ENCODE assay signal across 8 cellular contexts in the genomic region with DNA sequence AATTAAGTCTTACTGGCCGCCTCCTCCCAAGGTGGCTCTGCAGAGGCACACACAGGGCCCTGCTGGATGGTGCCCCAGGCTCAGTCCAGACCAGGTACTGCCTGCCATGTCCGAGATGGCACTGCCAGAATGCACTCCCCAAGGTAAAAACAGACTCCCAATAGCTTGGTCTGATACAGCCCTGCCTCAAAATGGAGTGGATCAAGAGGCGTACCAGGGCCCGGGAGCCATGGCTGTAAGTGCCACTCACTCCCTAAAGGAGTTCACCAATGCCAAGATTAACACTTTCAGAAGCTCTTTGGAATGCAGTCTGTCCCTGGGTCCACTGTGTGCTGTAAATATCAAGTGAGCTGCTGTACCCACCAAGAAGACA. TPM values are rescaled to one million over a fixed set of nuclear protein-coding genes. Genes with fewer than 3 reads are reported as not detected.
DNase-seq lines count a peak whose midpoint lies in the region; ATAC-seq and TF ChIP-seq lines count a peak whose summit lies in the region.

No MANE protein-coding gene starts in this region.

- peak overlapping the region; percentile 33 for H3K4me3 Mint-ChIP-seq in activated CD8-positive, alpha-beta memory T cell treated with anti-CD3 and anti-CD28 coated beads, Interleukin-2, amount 10 ng/mL, durations not matched to agents 7 days and 5 days
- H3K4me3 Mint-ChIP-seq in memory B cell, result peak overlapping the region; percentile 51
- H3K4me3 Mint-ChIP-seq in type B pancreatic cell, result peak overlapping the region; percentile 85

- intact Hi-C loops in breast epithelium (cut with DNase I; ENCODE audit: low total_unique reads), result loop anchor here (5.0 kb wide), 1 partner anchor 33 kb away; no protein-coding TSS in a partner anchor

- no peak for DNase-seq in activated CD8-positive, alpha-beta memory T cell treated with anti-CD3 and anti-CD28 coated beads, Interleukin-2, amount 10 ng/mL, durations not matched to agents 7 days and 5 days
- DNase-seq in activated CD8-positive, alpha-beta memory T cell treated with anti-CD3 and anti-CD28 coated beads for 24 hours, result no peak
- DNase-seq in breast epithelium (ENCODE audit: low spot score in 2 of 2) (no peak), memory B cell (ENCODE audit: low spot score in 2 of 2) (no peak), type B pancreatic cell (ENCODE audit: extremely low spot score, unreplicated experiment) (no peak), BE2C (no peak)

- no peak for TF ChIP-seq CTCF in breast epithelium (IDR thresholded peaks at IDR 0.05)
- no peak for TF ChIP-seq CTCF in type B pancreatic cell (conservative IDR thresholded peaks at IDR 0.05)
- TF ChIP-seq CTCF in BE2C (IDR thresholded peaks at IDR 0.05; ENCODE audit: low read depth, low read length), result no peak

- ATAC-seq in activated CD8-positive, alpha-beta memory T cell treated with anti-CD3 and anti-CD28 coated beads, Interleukin-2, amount 10 ng/mL, durations not matched to agents 7 days and 5 days, result no peak
- ATAC-seq in memory B cell (ENCODE audit: low read depth) (no peak), HG02981 (IDR thresholded peaks at IDR 0.05; ENCODE audit: unreplicated experiment) (no peak), HG02970 (IDR thresholded peaks at IDR 0.05; ENCODE audit: low FRiP score, unreplicated experiment) (no peak)

- peaks cover 37% of the 10 kb centered on the region for H3K4me1 Mint-ChIP-seq in activated CD8-positive, alpha-beta memory T cell treated with anti-CD3 and anti-CD28 coated beads, Interleukin-2, amount 10 ng/mL, durations not matched to agents 7 days and 5 days
- H3K4me1 Mint-ChIP-seq in memory B cell (peaks cover 15% of the 10 kb centered on the region), type B pancreatic cell (ENCODE audit: unreplicated experiment) (peaks cover 29% of the 10 kb centered on the region)

- H3K4me1 ChIP-seq in breast epithelium (peaks cover 15 to 25% of the 10 kb centered on the region in 2 donors), BE2C (no peaks in the 10 kb centered on the region)

- peaks cover 6% of the 10 kb centered on the region for H3K27me3 Mint-ChIP-seq in activated CD8-positive, alpha-beta memory T cell treated with anti-CD3 and anti-CD28 coated beads, Interleukin-2, amount 10 ng/mL, durations not matched to agents 7 days and 5 days
- H3K27me3 Mint-ChIP-seq in memory B cell (peaks cover 2% of the 10 kb centered on the region), type B pancreatic cell (no peaks in the 10 kb centered on the region)

- H3K27ac ChIP-seq in breast epithelium, result peak overlapping the region; percentile 88 to 94

- H3K4me3 ChIP-seq in breast epithelium, result peak overlapping the region; percentile 57 to 85 (median 71)
- no peak overlapping the region for H3K4me3 ChIP-seq in BE2C (ENCODE audit: low read depth, low read length)

- CTCF ChIA-PET in activated CD8-positive, alpha-beta memory T cell treated with anti-CD3 and anti-CD28 coated beads, Interleukin-2, amount 10 ng/mL, durations not matched to agents 7 days and 5 days (lab: Charles Lee), result interaction anchor here (0.6 to 23.1 kb wide), 27 partner anchors 8 to 387 kb away, joined by 3 to 541 read pairs (median 5); no protein-coding TSS in a partner anchor

- no peaks in the 10 kb centered on the region for H3K36me3 ChIP-seq in breast epithelium
- no peaks in the 10 kb centered on the region for H3K36me3 ChIP-seq in BE2C

- H3K27me3 ChIP-seq in breast epithelium, result no peaks in the 10 kb centered on the region
- no peaks in the 10 kb centered on the region for H3K27me3 ChIP-seq in BE2C

- H3K27ac Mint-ChIP-seq in activated CD8-positive, alpha-beta memory T cell treated with anti-CD3 and anti-CD28 coated beads, Interleukin-2, amount 10 ng/mL, durations not matched to agents 7 days and 5 days, result no peak overlapping the region
- H3K27ac Mint-ChIP-seq in memory B cell (no peak overlapping the region), type B pancreatic cell (peak overlapping the region; percentile 60)

- TF ChIP-seq POLR2A in breast epithelium (IDR thresholded peaks at IDR 0.05), result no peak

- no peaks in the 10 kb centered on the region for H3K9me3 ChIP-seq in breast epithelium
- no peaks in the 10 kb centered on the region for H3K9me3 ChIP-seq in BE2C

- H3K9me3 Mint-ChIP-seq in activated CD8-positive, alpha-beta memory T cell treated with anti-CD3 and anti-CD28 coated beads, Interleukin-2, amount 10 ng/mL, durations not matched to agents 7 days and 5 days (ENCODE audit: low read depth), result no peaks in the 10 kb centered on the region
- peaks cover 4% of the 10 kb centered on the region for H3K9me3 Mint-ChIP-seq in memory B cell
- no peaks in the 10 kb centered on the region for H3K9me3 Mint-ChIP-seq in type B pancreatic cell

- H3K36me3 Mint-ChIP-seq in activated CD8-positive, alpha-beta memory T cell treated with anti-CD3 and anti-CD28 coated beads, Interleukin-2, amount 10 ng/mL, durations not matched to agents 7 days and 5 days, result no peaks in the 10 kb centered on the region
- H3K36me3 Mint-ChIP-seq in memory B cell (no peaks in the 10 kb centered on the region), type B pancreatic cell (no peaks in the 10 kb centered on the region)

RNA-seq across cellular contexts. Expression of a gene that starts 0.6 kb away (rescaled TPM):
- total RNA-seq in activated CD8-positive, alpha-beta memory T cell treated with anti-CD3 and anti-CD28 coated beads, Interleukin-2, amount 10 ng/mL, durations not matched to agents 7 days and 5 days, result 10 to 100 TPM; 67.7 to 85.8 TPM
- total RNA-seq in breast epithelium (10 to 100 TPM; 31.5 to 71.1 (median 42.3) TPM), type B pancreatic cell (ENCODE audit: low replicate concordance) (46.6 and 49.1 TPM in 2 replicates)
- polyA plus RNA-seq in BE2C (2012; ENCODE audit: insufficient read depth, insufficient read length, low read depth), result 30.5 TPM

Comparison
In these comparisons a context has a peak if more than half of its experiments do, and no peak if none do; other contexts are left out.
1. H3K4me3 Mint-ChIP-seq: peak in every context shown above with its lines; median percentile 85 in type B pancreatic cell; 51 in memory B cell; 33 in activated CD8-positive, alpha-beta memory T cell treated with anti-CD3 and anti-CD28 coated beads, Interleukin-2, amount 10 ng/mL, durations not matched to agents 7 days and 5 days.